ENCODE assay signal across 8 cellular contexts in genomic region chr20:31674895-31675827, GRCh38. TPM values are rescaled to one million over a fixed set of nuclear protein-coding genes. Genes with fewer than 3 reads are reported as not detected.
A peak's percentile ranks its signal among the peaks of the same experiment; 100 is the strongest.
DNase-seq lines count a peak whose midpoint lies in the region; ATAC-seq, FAIRE-seq and TF ChIP-seq lines count a peak whose summit lies in the region.

No MANE protein-coding gene starts in this region.

- FAIRE-seq in GM19239 (lab: Jason Lieb, UNC), result peak; percentile 80
- FAIRE-seq in bronchial epithelial cell (lab: Jason Lieb, UNC), result no peak

- TF ChIP-seq RAD21 in IMR-90 (IDR thresholded peaks at IDR 0.05; ENCODE audit: low read length), result no peak

- H3K36me3 ChIP-seq in IMR-90 (ENCODE audit: control insufficient read depth, insufficient read depth, low read length) (peaks cover 11% of the 10 kb centered on the region), WERI-Rb-1 (peaks cover 86% of the 10 kb centered on the region), bronchial epithelial cell (ENCODE audit: control insufficient read depth, insufficient read depth, low read length) (peaks cover 19% of the 10 kb centered on the region)

- peaks cover 44 to 88% of the 10 kb centered on the region in 2 experiments for H3K79me1 ChIP-seq in IMR-90 (ENCODE audit: low read depth in 1 of 2, low read length in 2 of 2)

- H2AFZ ChIP-seq in IMR-90 (replicated peaks; ENCODE audit: low read length, poor library complexity), result no peak overlapping the region

- H4K20me1 ChIP-seq in IMR-90 (ENCODE audit: insufficient read depth, low read length), result peaks cover 55% of the 10 kb centered on the region

- H2BK120ac ChIP-seq in IMR-90 (ENCODE audit: low read depth, low read length), result peak overlapping the region; percentile 63

- H3K4ac ChIP-seq in IMR-90 (ENCODE audit: low read depth, low read length), result peak overlapping the region; percentile 88

- H3K27ac ChIP-seq in AG04450 (ENCODE audit: low read depth, low read length), result peak overlapping the region; percentile 47
- no peak overlapping the region for H3K27ac ChIP-seq in IMR-90 (ENCODE audit: insufficient read depth, low read length)
- H3K27ac ChIP-seq in WERI-Rb-1, result peak overlapping the region; percentile 66

- ATAC-seq in IMR-90 (ENCODE audit: low read depth), result no peak

- TF ChIP-seq CTCF in AG04450 (IDR thresholded peaks at IDR 0.05; ENCODE audit: low read depth, low read length) (no peak), IMR-90 (conservative IDR thresholded peaks at IDR 0.05; ENCODE audit: low read depth, low read length) (no peak), WERI-Rb-1 (IDR thresholded peaks at IDR 0.05; ENCODE audit: low read depth, low read length) (no peak), bronchial epithelial cell (IDR thresholded peaks at IDR 0.05; ENCODE audit: insufficient read depth, low read length, severe bottlenecking) (no peak), lower leg skin (IDR thresholded peaks at IDR 0.05) (no peak)

- H3K18ac ChIP-seq in IMR-90 (ENCODE audit: low read depth, low read length), result no peak overlapping the region

- peaks cover 62% of the 10 kb centered on the region for H3K9me1 ChIP-seq in IMR-90 (ENCODE audit: insufficient read depth, low read length)

- no peak overlapping the region for H3K9ac ChIP-seq in IMR-90 (ENCODE audit: low read depth, low read length)

- H3K23ac ChIP-seq in IMR-90 (ENCODE audit: low read depth, low read length), result peak overlapping the region; percentile 72; the same call in 1 of the 2 replicates

- peak overlapping the region; percentile 89 for H3K14ac ChIP-seq in IMR-90 (replicated peaks; ENCODE audit: low read depth, low read length)

- DNase-seq in AG04450 (ENCODE audit: low read depth, low spot score) (no peak), GM19239 (ENCODE audit: insufficient read length, low spot score) (peak; percentile 59), IMR-90 (peak; percentile 64), WERI-Rb-1 (no peak), bronchial epithelial cell (ENCODE audit: low read depth) (peak; percentile 82), lower leg skin (ENCODE audit: low spot score in 2 of 2) (peak; percentile 71 to 92), COR-L47 (lab: John Stamatoyannopoulos, UW) (no peak)
- peak; percentile 19 to 45 (median 42) for DNase-seq in stimulated activated CD4-positive, alpha-beta T cell treated with anti-CD3 and anti-CD28 coated beads, TNF-alpha, amount 100 ng/mL, for 4 hours (ENCODE audit: low read depth in 3 of 3)

- H2BK20ac ChIP-seq in IMR-90 (ENCODE audit: low read depth, low read length), result peak overlapping the region; percentile 45; the same call in 1 of the 2 replicates

- CTCF ChIA-PET in AG04450 (lab: Charles Lee) (interaction anchor here (0.6 to 3.5 kb wide), 8 partner anchors 13 to 62 kb away, joined by 3 to 25 read pairs (median 8); no protein-coding TSS in a partner anchor), IMR-90 (lab: Yijun Ruan, JAX) (interaction anchor here (0.9 kb wide), 1 partner anchor 62 kb away, joined by 3 read pairs; no protein-coding TSS in a partner anchor)

- POLR2A ChIA-PET in AG04450 (lab: Yijun Ruan, JAX) (interaction anchor here (0.6 to 1.8 kb wide), 3 partner anchors 21 to 48 kb away, joined by 5 to 8 read pairs (median 7); partner anchors contain the start of gene BCL2L1), IMR-90 (lab: Charles Lee; ENCODE audit: unreplicated experiment) (interaction anchor here (0.5 to 0.6 kb wide), 2 partner anchors 24 to 44 kb away, joined by 3 read pairs; no protein-coding TSS in a partner anchor)

- peak overlapping the region; percentile 31 for H4K5ac ChIP-seq in IMR-90 (ENCODE audit: low read depth, low read length)

- no TSS peak for BruUV-seq in IMR-90 (replicated peaks; lab: Mats Ljungman, UMichigan)

- peak overlapping the region; percentile 35 for H2AK9ac ChIP-seq in IMR-90 (replicated peaks; ENCODE audit: low read depth, low read length, poor library complexity)

- H3K27me3 ChIP-seq in AG04450 (ENCODE audit: control insufficient read depth, insufficient read depth, low read length) (no peaks in the 10 kb centered on the region), IMR-90 (ENCODE audit: control insufficient read depth, insufficient read depth, low read length) (no peaks in the 10 kb centered on the region), WERI-Rb-1 (ENCODE audit: insufficient read depth, low read depth, severe bottlenecking) (no peaks in the 10 kb centered on the region), bronchial epithelial cell (ENCODE audit: control insufficient read depth, insufficient read depth, low read length) (no peaks in the 10 kb centered on the region)

- H3K4me2 ChIP-seq in IMR-90 (ENCODE audit: low read depth, low read length), result peak overlapping the region; percentile 19; the same call in 1 of the 2 replicates

- intact Hi-C loops in IMR-90 (cut with micrococcal nuclease) (no loop called here), lower leg skin (cut with DNase I; ENCODE audit: low total_unique reads) (no loop called here)

- H3K4me3 ChIP-seq in AG04450 (ENCODE audit: low read depth, low read length) (no peak overlapping the region), IMR-90 (ENCODE audit: insufficient read depth, low read depth, low read length) (no peak overlapping the region), WERI-Rb-1 (ENCODE audit: low read depth, low read length) (no peak overlapping the region), bronchial epithelial cell (ENCODE audit: low read depth, low read length) (no peak overlapping the region), lower leg skin (ENCODE audit: low read depth, poor library complexity, severe bottlenecking) (no peak overlapping the region)

- no CpG with 5 or more reads among the region's 10 CpGs for WGBS in IMR-90 (ENCODE audit: extremely low coverage in 2 of 2, insufficient read length in 1 of 2), 2 experiments
- WGBS in lower leg skin, 2 donors, result 26 to 29% methylated on average over 10 of the region's 10 CpGs

- H3K4me1 ChIP-seq in IMR-90 (ENCODE audit: control insufficient read depth, insufficient read depth, low read length), result peaks cover 46% of the 10 kb centered on the region

- in situ Hi-C loops in IMR-90 (cut with MboI; ENCODE audit: low sequenced_read_pairs), result no loop called here

- H3K56ac ChIP-seq in IMR-90 (ENCODE audit: extremely low read depth, insufficient read depth, low read length), result no peak overlapping the region

- H2BK5ac ChIP-seq in IMR-90 (ENCODE audit: low read depth, low read length, poor library complexity, severe bottlenecking), result peak overlapping the region; percentile 44

- peak overlapping the region; percentile 81; the same call in 1 of the 2 replicates for H2AK5ac ChIP-seq in IMR-90 (ENCODE audit: low read depth, low read length)

- H3K9me3 ChIP-seq in AG04450 (ENCODE audit: control insufficient read depth, insufficient read depth, low read length) (no peaks in the 10 kb centered on the region), IMR-90 (ENCODE audit: control insufficient read depth, insufficient read depth, low read length) (no peaks in the 10 kb centered on the region), WERI-Rb-1 (ENCODE audit: severe bottlenecking) (no peaks in the 10 kb centered on the region)

- dilution Hi-C loops in IMR-90 (cut with HindIII; ENCODE audit: low sequenced_read_pairs, unreplicated experiment), result no loop called here

- H2BK15ac ChIP-seq in IMR-90 (ENCODE audit: low read depth, low read length), result peak overlapping the region; percentile 39; the same call in 1 of the 3 replicates

- TF ChIP-seq POLR2A in IMR-90 (IDR thresholded peaks at IDR 0.05; ENCODE audit: low read depth, low read length) (no peak), lower leg skin (IDR thresholded peaks at IDR 0.05) (no peak)

- H4K8ac ChIP-seq in IMR-90 (ENCODE audit: low read depth in 2 of 2, low read length in 2 of 2), result peak overlapping the region in 1 of 2 experiments; percentile 71; a peak in 2 of 4 replicates

- H4K91ac ChIP-seq in IMR-90 (ENCODE audit: insufficient read depth, low read depth, low read length), result peak overlapping the region; percentile 43

TF ChIP-seq in IMR-90, 13 proteins besides CTCF, POLR2A, EP300 and RAD21 (continues in another document):
- no peak for TF ChIP-seq MAZ (IDR thresholded peaks at IDR 0.05; ENCODE audit: borderline replicate concordance, low read depth, low read length)
- no peak for TF ChIP-seq USF2 (IDR thresholded peaks at IDR 0.05; ENCODE audit: low read depth, low read length)
- TF ChIP-seq FOS (IDR thresholded peaks at IDR 0.05; ENCODE audit: low read depth, low read length), result no peak
- no peak for TF ChIP-seq NFE2L2 (IDR thresholded peaks at IDR 0.05; ENCODE audit: low read depth, low read length)
- TF ChIP-seq ELK1 (IDR thresholded peaks at IDR 0.05; ENCODE audit: borderline replicate concordance, low read depth, low read length), result no peak

RNA-seq across cellular contexts. Expression of gene COX4I2, which starts 37.4 kb away (rescaled TPM):
- polyA plus RNA-seq in AG04450 (2011; rRNA removed) (not detected in 2 replicates), IMR-90 (2012; rRNA removed) (not detected in 2 replicates)
- polyA minus RNA-seq in AG04450 (2011; rRNA and poly(A)+ RNA removed), result not detected in 2 replicates
- total RNA-seq in IMR-90 (2012; rRNA removed) (not detected in 2 replicates), bronchial epithelial cell (not detected in 2 replicates), lower leg skin (10 to 100 TPM in 1 of 4 donors, 1 to 10 TPM in 2, under 1 TPM in 1; 0.67 to 19.0 (median 3.3) TPM)
- not detected in 2 replicates for polyA plus RNA-seq in IMR-90 (2012; cell fraction: cytosol; rRNA removed)
- polyA plus RNA-seq in IMR-90 (2012; cell fraction: nucleus; rRNA removed; ENCODE audit: low replicate concordance), result not detected in 2 replicates

RNA-seq across cellular contexts. Expression of gene BCL2L1, which starts 47.5 kb away (rescaled TPM):
- 57.5 and 58.6 TPM in 2 replicates for polyA plus RNA-seq in AG04450 (2011; rRNA removed)
- 37.9 and 48.8 TPM in 2 replicates for polyA minus RNA-seq in AG04450 (2011; rRNA and poly(A)+ RNA removed)
- total RNA-seq in IMR-90 (2012; rRNA removed), result 41.9 and 45.5 TPM in 2 replicates
- polyA plus RNA-seq in IMR-90 (2012; rRNA removed), result 40.2 and 41.9 TPM in 2 replicates
- polyA plus RNA-seq in IMR-90 (2012; cell fraction: cytosol; rRNA removed), result 44.9 and 47.2 TPM in 2 replicates
- 22.6 and 23.8 TPM in 2 replicates for polyA plus RNA-seq in IMR-90 (2012; cell fraction: nucleus; rRNA removed; ENCODE audit: low replicate concordance)
- total RNA-seq in bronchial epithelial cell, result 93.5 and 93.8 TPM in 2 replicates
- 100 to 1,000 TPM; 115 to 152 (median 125) TPM for total RNA-seq in lower leg skin

Comparison
In these comparisons a context has a peak if more than half of its experiments do, and no peak if none do; other contexts are left out.
1. DNase-seq: peak in GM19239 (single experiment), IMR-90 (single experiment), bronchial epithelial cell (single experiment), lower leg skin (2 of 2) and stimulated activated CD4-positive, alpha-beta T cell treated with anti-CD3 and anti-CD28 coated beads, TNF-alpha, amount 100 ng/mL, for 4 hours (3 of 3); none in AG04450 (single experiment), WERI-Rb-1 (single experiment) and COR-L47 (single experiment).